24 cellular contexts compared by ENCODE assay signal in genomic region chr10:23432639-23433038, GRCh38. TPM values are rescaled to one million over a fixed set of nuclear protein-coding genes. Genes with fewer than 3 reads are reported as not detected.
DNase-seq lines count a peak whose midpoint lies in the region; ATAC-seq and TF ChIP-seq lines count a peak whose summit lies in the region.
"Had no signal": no experiment of that assay in that cellular context is flagged by ENCODE, and none has a peak within 500 bp of the region (broad histone marks: within the 10 kb centered on the region; RNA-seq: fewer than 3 reads in every experiment).

No MANE protein-coding gene starts in this region.

- no peak overlapping the region for H3K4me3 Mint-ChIP-seq in naive thymus-derived CD4-positive, alpha-beta T cell
- no peak overlapping the region for H3K4me3 Mint-ChIP-seq in activated naive CD8-positive, alpha-beta T cell treated with anti-CD3 and anti-CD28 coated beads for 36 hours
- H3K4me3 Mint-ChIP-seq: CD4-positive, CD25-positive, alpha-beta regulatory T cell; nephron progenitor cell; WTC11 had no signal

- H3K4me3 ChIP-seq in HL-60 (replicated peaks; ENCODE audit: insufficient read depth, low read length): no peak overlapping the region
- peak overlapping the region; percentile 11; the same call in 1 of the 2 replicates for H3K4me3 ChIP-seq in PC-9
- no peak overlapping the region for H3K4me3 ChIP-seq in epithelial cell of esophagus (ENCODE audit: low read length)
- H3K4me3 ChIP-seq in naive thymus-derived CD4-positive, alpha-beta T cell (ENCODE audit: low read length): no peak overlapping the region
- H3K4me3 ChIP-seq: adrenal gland, GM12878, tibial artery had no signal

- POLR2A ChIA-PET in PC-9 (lab: Charles Lee; ENCODE audit: unreplicated experiment): interaction anchor here (0.6 to 1.2 kb wide), 6 partner anchors 10 to 1058 kb away, joined by 3 to 13 read pairs (median 6); partner anchors contain the start of gene C10orf67
- POLR2A ChIA-PET in naive thymus-derived CD4-positive, alpha-beta T cell (lab: Charles Lee): no interaction called here

- H3K4me2 ChIP-seq in PC-9: peak overlapping the region; percentile 73

- BruUV-seq in PC-9 (replicated peaks; lab: Mats Ljungman, UMichigan): no TSS peak

- no peaks in the 10 kb centered on the region for H4K20me1 ChIP-seq in PC-9 (ENCODE audit: insufficient read depth)

- TF ChIP-seq CTCF in HL-60 (IDR thresholded peaks at IDR 0.05; ENCODE audit: insufficient read depth, low read length) (no peak), PC-9 (conservative IDR thresholded peaks at IDR 0.05) (no peak), epithelial cell of esophagus (IDR thresholded peaks at IDR 0.05; ENCODE audit: insufficient read depth, low read depth, low read length, missing control alignments) (no peak)

- H3K4me1 ChIP-seq in PC-9 (replicated peaks; ENCODE audit: insufficient read depth): peaks cover 28% of the 10 kb centered on the region
- no peaks in the 10 kb centered on the region for H3K4me1 ChIP-seq in naive thymus-derived CD4-positive, alpha-beta T cell (ENCODE audit: control insufficient read depth in 2 of 2, insufficient read depth in 2 of 2, low read length in 2 of 2)
- H3K4me1 ChIP-seq: adrenal gland, tibial artery had no signal

- H3K4me1 Mint-ChIP-seq in naive thymus-derived CD4-positive, alpha-beta T cell: peaks cover 0 to 6% (median 0%) of the 10 kb centered on the region in 7 donors
- no peaks in the 10 kb centered on the region for H3K4me1 Mint-ChIP-seq in activated naive CD8-positive, alpha-beta T cell treated with anti-CD3 and anti-CD28 coated beads for 36 hours

- H3F3A ChIP-seq in PC-9 (ENCODE audit: insufficient read depth, low read depth): peaks cover 30% of the 10 kb centered on the region

- H3K9me3 Mint-ChIP-seq in naive thymus-derived CD4-positive, alpha-beta T cell: no peaks in the 10 kb centered on the region
- H3K9me3 Mint-ChIP-seq in activated naive CD8-positive, alpha-beta T cell treated with anti-CD3 and anti-CD28 coated beads for 36 hours: no peaks in the 10 kb centered on the region
- H3K9me3 Mint-ChIP-seq: CD4-positive, CD25-positive, alpha-beta regulatory T cell; nephron progenitor cell had no signal

- H3K36me3 ChIP-seq in PC-9 (ENCODE audit: low read depth): no peaks in the 10 kb centered on the region
- H3K36me3 ChIP-seq in naive thymus-derived CD4-positive, alpha-beta T cell (ENCODE audit: control insufficient read depth in 2 of 3, insufficient read depth in 3 of 3, low read length in 3 of 3): no peaks in the 10 kb centered on the region
- H3K36me3 ChIP-seq: adrenal gland, tibial artery had no signal

- H3K27ac ChIP-seq in HL-60 (replicated peaks): peak overlapping the region; percentile 19; the same call in 1 of the 2 replicates
- H3K27ac ChIP-seq in PC-9: peak overlapping the region; percentile 97
- no peak overlapping the region for H3K27ac ChIP-seq in naive thymus-derived CD4-positive, alpha-beta T cell (ENCODE audit: low read depth, low read length)
- H3K27ac ChIP-seq: adrenal gland, tibial artery had no signal

- peak; percentile 73 for ATAC-seq in naive thymus-derived CD4-positive, alpha-beta T cell
- ATAC-seq: GM12878, HCT116, WTC11 had no signal

- no peaks in the 10 kb centered on the region for H3K9me2 ChIP-seq in PC-9 (ENCODE audit: insufficient read depth)

- no peaks in the 10 kb centered on the region for H3K9me3 ChIP-seq in PC-9 (ENCODE audit: insufficient read depth, low read depth)
- H3K9me3 ChIP-seq in naive thymus-derived CD4-positive, alpha-beta T cell (ENCODE audit: control insufficient read depth in 2 of 3, low read length in 3 of 3): no peaks in the 10 kb centered on the region
- H3K9me3 ChIP-seq: adrenal gland, tibial artery had no signal

- no peaks in the 10 kb centered on the region for H3K36me3 Mint-ChIP-seq in naive thymus-derived CD4-positive, alpha-beta T cell
- H3K36me3 Mint-ChIP-seq in activated naive CD8-positive, alpha-beta T cell treated with anti-CD3 and anti-CD28 coated beads for 36 hours: no peaks in the 10 kb centered on the region
- H3K36me3 Mint-ChIP-seq: CD4-positive, CD25-positive, alpha-beta regulatory T cell; WTC11 had no signal

- H3K79me2 ChIP-seq in PC-9 (ENCODE audit: low read depth): no peaks in the 10 kb centered on the region

- no peaks in the 10 kb centered on the region for H3K27me3 ChIP-seq in HL-60 (ENCODE audit: insufficient read depth, poor library complexity, severe bottlenecking)
- no peaks in the 10 kb centered on the region for H3K27me3 ChIP-seq in PC-9 (ENCODE audit: insufficient read depth, low read depth)
- H3K27me3 ChIP-seq in naive thymus-derived CD4-positive, alpha-beta T cell (ENCODE audit: control insufficient read depth in 2 of 2, insufficient read depth in 2 of 2, low read length in 2 of 2): no peaks in the 10 kb centered on the region
- H3K27me3 ChIP-seq: adrenal gland, tibial artery had no signal

- peak; percentile 4 to 28 for DNase-seq in HL-60 (ENCODE audit: low read depth in 1 of 2, low spot score in 1 of 2)
- peak in 1 of 2 experiments; percentile 81 for DNase-seq in PC-9
- peak; percentile 47 for DNase-seq in epithelial cell of esophagus (ENCODE audit: low read depth)
- DNase-seq in naive thymus-derived CD4-positive, alpha-beta T cell: no peak
- DNase-seq in activated naive CD8-positive, alpha-beta T cell treated with anti-CD3 and anti-CD28 coated beads for 36 hours: no peak
- no peak for DNase-seq in stimulated activated CD4-positive, alpha-beta T cell treated with anti-CD3 and anti-CD28 coated beads, Interleukin-4, amount 100 ng/mL, for 24 hours
- no peak for DNase-seq in DMS53 (lab: John Stamatoyannopoulos, UW)
- DNase-seq in NCI-H446 treated with DMSO at 0.1 percent for 48 hours (lab: John Stamatoyannopoulos, UW): no peak
- DNase-seq: activated CD4-positive, alpha-beta T cell treated with anti-CD3 and anti-CD28 coated beads, Interleukin-2, amount 50 U/mL, for 48 hours; activated gamma-delta T cell; adrenal gland; CD4-positive, CD25-positive, alpha-beta regulatory T cell; DMS153; foreskin melanocyte; mesenchymal stem cell; NCI-H146; NCI-H69; nephron progenitor cell; stimulated activated naive CD4-positive, alpha-beta T cell; tibial artery had no signal

- CTCF ChIA-PET in PC-9 (lab: Charles Lee): interaction anchor here (0.8 kb wide), 1 partner anchor 11 kb away, joined by 3 read pairs; no protein-coding TSS in a partner anchor
- CTCF ChIA-PET in naive thymus-derived CD4-positive, alpha-beta T cell (lab: Charles Lee): no interaction called here

- H3K27me3 Mint-ChIP-seq in naive thymus-derived CD4-positive, alpha-beta T cell: peaks cover 0 to 12% (median 0%) of the 10 kb centered on the region in 5 donors
- peaks cover 5% of the 10 kb centered on the region for H3K27me3 Mint-ChIP-seq in activated naive CD8-positive, alpha-beta T cell treated with anti-CD3 and anti-CD28 coated beads for 36 hours
- H3K27me3 Mint-ChIP-seq: CD4-positive, CD25-positive, alpha-beta regulatory T cell had no signal

- H2AFZ ChIP-seq in PC-9: no peak overlapping the region; the same call in 1 of the 2 replicates

- H3K27ac Mint-ChIP-seq in naive thymus-derived CD4-positive, alpha-beta T cell: no peak overlapping the region
- H3K27ac Mint-ChIP-seq in activated naive CD8-positive, alpha-beta T cell treated with anti-CD3 and anti-CD28 coated beads for 36 hours: no peak overlapping the region
- H3K27ac Mint-ChIP-seq: CD4-positive, CD25-positive, alpha-beta regulatory T cell; nephron progenitor cell; progenitor cell of endocrine pancreas; WTC11 had no signal

- intact Hi-C loops in PC-9 (cut with micrococcal nuclease; ENCODE audit: unreplicated experiment): loop anchor here (1.0 to 10.0 kb wide), 2 partner anchors 10 to 1918 kb away; no protein-coding TSS in a partner anchor
- intact Hi-C loops in naive thymus-derived CD4-positive, alpha-beta T cell (cut with micrococcal nuclease): loop anchor here in 1 of 2 donors (10.0 kb wide), 2 partner anchors 718 to 998 kb away; partner anchors contain the start of gene PIP4K2A

RNA-seq across cellular contexts. Expression of gene OTUD1, which starts 6.2 kb away (rescaled TPM):
- total RNA-seq in PC-9 (2021): 16.9 and 21.4 TPM in 2 replicates
- 100 to 1,000 TPM in 1 of 5 experiments, 10 to 100 TPM in 4; 20.7 to 118 (median 44.5) TPM for total RNA-seq in naive thymus-derived CD4-positive, alpha-beta T cell
- polyA plus RNA-seq in naive thymus-derived CD4-positive, alpha-beta T cell: 1 to 10 TPM; 8.1 to 8.7 TPM
- total RNA-seq in activated naive CD8-positive, alpha-beta T cell treated with anti-CD3 and anti-CD28 coated beads for 36 hours: 1 to 10 TPM; 8.5 to 9.8 TPM

Comparison
In these comparisons a context has a peak if more than half of its experiments do, and no peak if none do; other contexts are left out.
1. DNase-seq: peak in HL-60 (2 of 2) and epithelial cell of esophagus (single experiment); none in naive thymus-derived CD4-positive, alpha-beta T cell (0 of 9), activated naive CD8-positive, alpha-beta T cell treated with anti-CD3 and anti-CD28 coated beads for 36 hours (single experiment), stimulated activated CD4-positive, alpha-beta T cell treated with anti-CD3 and anti-CD28 coated beads, Interleukin-4, amount 100 ng/mL, for 24 hours (single experiment), DMS53 (single experiment) and NCI-H446 treated with DMSO at 0.1 percent for 48 hours (single experiment).